ENCODE assay signal across 19 cellular contexts in the genomic region with DNA sequence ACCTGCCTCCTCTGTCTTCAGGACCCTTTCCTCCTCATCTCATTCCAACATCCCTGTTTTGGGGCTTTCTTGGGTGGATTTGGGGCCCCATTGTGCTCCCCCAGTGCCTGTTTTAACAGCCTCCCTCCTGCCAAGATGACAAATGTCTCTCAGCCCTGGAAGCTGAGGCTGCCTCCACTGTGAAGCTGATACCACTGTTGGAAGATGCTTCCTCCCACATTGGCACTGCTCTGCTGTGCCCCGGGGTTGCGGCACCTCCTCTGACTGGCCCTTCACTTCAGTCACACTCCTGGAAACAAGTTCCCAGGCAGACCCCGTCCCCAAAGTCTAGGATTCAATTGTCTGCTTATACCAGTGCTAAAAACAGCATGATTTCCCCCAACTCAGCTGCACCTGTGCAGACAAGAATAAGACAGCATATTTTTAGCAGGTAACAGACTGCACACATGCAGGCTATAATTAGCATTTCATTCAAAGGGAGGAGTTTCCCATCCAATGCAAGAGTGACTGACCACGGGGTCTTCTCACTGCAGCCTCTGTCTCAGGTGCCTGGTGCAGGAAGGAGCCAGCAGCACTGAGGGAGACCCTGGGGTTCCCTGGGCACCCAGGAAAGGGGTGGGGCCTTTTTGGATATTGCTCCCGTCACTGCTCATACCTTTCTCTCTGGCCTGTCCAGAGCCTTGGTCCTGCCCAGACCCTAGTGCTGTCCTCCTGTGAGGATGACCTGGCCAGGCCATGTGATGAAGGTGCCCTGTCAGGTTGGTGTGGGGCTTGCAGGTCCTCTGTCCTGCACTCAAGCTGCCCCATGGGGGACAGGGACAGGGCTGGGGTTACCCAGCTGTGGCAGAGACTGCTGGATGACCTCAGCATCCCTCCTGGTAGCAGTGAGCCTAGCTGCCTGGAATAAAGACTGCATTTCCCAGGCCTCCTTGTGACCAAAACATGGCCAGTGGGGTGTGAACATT. TPM values are rescaled to one million over a fixed set of nuclear protein-coding genes. Genes with fewer than 3 reads are reported as not detected.
A peak's percentile ranks its signal among the peaks of the same experiment; 100 is the strongest.
DNase-seq lines count a peak whose midpoint lies in the region; ATAC-seq, FAIRE-seq and TF ChIP-seq lines count a peak whose summit lies in the region.
"Had no signal": no experiment of that assay in that cellular context is flagged by ENCODE, and none has a peak within 500 bp of the region (broad histone marks: within the 10 kb centered on the region; RNA-seq: fewer than 3 reads in every experiment).

No MANE protein-coding gene starts in this region.

- H3K27me3 ChIP-seq in H1 (replicated peaks in 1 of 4; ENCODE audit: control insufficient read depth in 3 of 4, extremely low read depth in 1 of 4, insufficient read depth in 3 of 4, low read length in 3 of 4): peaks cover 0 to 3% (median under 1%) of the 10 kb centered on the region in 4 experiments; a peak in 1 of 7 replicates
- H3K27me3 ChIP-seq: Peyer's patch had no signal

- H3K4ac ChIP-seq in H1 (replicated peaks; ENCODE audit: insufficient read length, low read depth, low read length): peak overlapping the region; percentile 78

- no peak for TF ChIP-seq POLR2A in H1 (IDR thresholded peaks at IDR 0.05; ENCODE audit: control extremely low read depth in 1 of 2, low read depth in 2 of 2, low read length in 2 of 2)

- intact Hi-C loops in OCI-LY7 (cut with micrococcal nuclease; ENCODE audit: unreplicated experiment): loop anchor here (10.0 kb wide), 1 partner anchor 78 kb away; no protein-coding TSS in a partner anchor
- intact Hi-C loops in posterior vena cava (cut with DNase I): loop anchor here in 1 of 2 donors (10.0 kb wide), 2 partner anchors 78 to 1088 kb away; no protein-coding TSS in a partner anchor

- H3K9me3 Mint-ChIP-seq in activated naive CD8-positive, alpha-beta T cell treated with anti-CD3 and anti-CD28 coated beads, Interleukin-2, amount 50 U/mL, for 24 hours: no peaks in the 10 kb centered on the region
- peaks cover 5% of the 10 kb centered on the region for H3K9me3 Mint-ChIP-seq in activated naive CD8-positive, alpha-beta T cell treated with anti-CD3 and anti-CD28 coated beads for 36 hours
- H3K9me3 Mint-ChIP-seq: IgD-negative memory B cell had no signal

- POLR2A ChIA-PET in OCI-LY7 (lab: Charles Lee): no interaction called here
- POLR2A ChIA-PET in H1 (lab: Charles Lee; ENCODE audit: partially characterized antibody): no interaction called here

- H3K36me3 ChIP-seq in OCI-LY7 (ENCODE audit: insufficient read depth, low read length) (no peaks in the 10 kb centered on the region), H1 (ENCODE audit: control insufficient read depth in 2 of 4, insufficient read depth in 4 of 4, low read length in 3 of 4) (no peaks in the 10 kb centered on the region)
- H3K36me3 ChIP-seq: Peyer's patch had no signal

- no peak overlapping the region for H2AK5ac ChIP-seq in H1 (ENCODE audit: low read depth, low read length)

- TF ChIP-seq EP300 in H1 (IDR thresholded peaks at IDR 0.05; ENCODE audit: borderline replicate concordance in 1 of 2, low read depth in 2 of 2, low read length in 2 of 2): no peak

- no peak overlapping the region for H2BK5ac ChIP-seq in H1 (ENCODE audit: low read depth, low read length)

- H4K20me1 ChIP-seq in OCI-LY7 (ENCODE audit: insufficient read depth, low read length): no peaks in the 10 kb centered on the region
- H4K20me1 ChIP-seq in H1 (replicated peaks in 1 of 2; ENCODE audit: control insufficient read depth in 1 of 2, insufficient read depth in 2 of 2, low read length in 2 of 2): no peaks in the 10 kb centered on the region

- peak overlapping the region; percentile 25; the same call in 1 of the 2 replicates for H2BK15ac ChIP-seq in H1 (ENCODE audit: low read length)

- no peak overlapping the region for H3K23ac ChIP-seq in H1 (ENCODE audit: insufficient read length)

- H3K4me2 ChIP-seq in OCI-LY7 (ENCODE audit: low read length): peak overlapping the region; percentile 53
- no peak overlapping the region for H3K4me2 ChIP-seq in H1 (ENCODE audit: insufficient read depth in 1 of 2, low read depth in 2 of 2, low read length in 2 of 2)

- H3K4me3 Mint-ChIP-seq in activated naive CD8-positive, alpha-beta T cell treated with anti-CD3 and anti-CD28 coated beads, Interleukin-2, amount 50 U/mL, for 24 hours: no peak overlapping the region
- H3K4me3 Mint-ChIP-seq in activated naive CD8-positive, alpha-beta T cell treated with anti-CD3 and anti-CD28 coated beads for 36 hours: no peak overlapping the region
- H3K4me3 Mint-ChIP-seq: CD4-positive, CD25-positive, alpha-beta regulatory T cell; IgD-negative memory B cell had no signal

- ATAC-seq in activated naive CD8-positive, alpha-beta T cell treated with anti-CD3 and anti-CD28 coated beads, Interleukin-2, amount 50 U/mL, for 24 hours: peak; percentile 20
- ATAC-seq in GM21528 (IDR thresholded peaks at IDR 0.05; ENCODE audit: low FRiP score, unreplicated experiment) (no peak), HG03159 (IDR thresholded peaks at IDR 0.05; ENCODE audit: unreplicated experiment) (no peak)

- H3K79me1 ChIP-seq in H1 (ENCODE audit: low read depth, low read length): no peaks in the 10 kb centered on the region

- H2AFZ ChIP-seq in OCI-LY7 (ENCODE audit: low read length) (no peak overlapping the region; the same call in 1 of the 2 replicates), H1 (ENCODE audit: low read length) (no peak overlapping the region)

- 94% methylated on average over 5 of the region's 5 CpGs; no CpG with 5 or more reads in 1 of the 2 experiments for WGBS in H1 (ENCODE audit: extremely low coverage in 1 of 2, insufficient coverage in 1 of 2, insufficient read length in 1 of 2, insufficient replicate concordance in 2 of 2, low coverage in 1 of 2, low lambda C conversion rate in 2 of 2, missing lambda C conversion rate in 1 of 2), 2 experiments

- H3K27me3 Mint-ChIP-seq in activated naive CD8-positive, alpha-beta T cell treated with anti-CD3 and anti-CD28 coated beads, Interleukin-2, amount 50 U/mL, for 24 hours: peaks cover 17% of the 10 kb centered on the region
- peaks cover 13% of the 10 kb centered on the region for H3K27me3 Mint-ChIP-seq in activated naive CD8-positive, alpha-beta T cell treated with anti-CD3 and anti-CD28 coated beads for 36 hours

- H4K8ac ChIP-seq in H1 (ENCODE audit: extremely low read depth, insufficient read depth, low read length): no peak overlapping the region

- TF ChIP-seq CTCF in OCI-LY7 (conservative IDR thresholded peaks at IDR 0.05; ENCODE audit: low read length) (no peak), H1 (IDR thresholded peaks at IDR 0.05; ENCODE audit: control extremely low read depth in 1 of 3, insufficient read depth in 1 of 3, low read depth in 1 of 3, low read length in 3 of 3) (no peak)

- H3K9me3 ChIP-seq in OCI-LY7 (ENCODE audit: low read length): no peaks in the 10 kb centered on the region
- no peaks in the 10 kb centered on the region for H3K9me3 ChIP-seq in H1 (ENCODE audit: insufficient read depth in 2 of 2, low read depth in 1 of 2, low read length in 1 of 2)
- H3K9me3 ChIP-seq: Peyer's patch had no signal

- no peak overlapping the region for H2BK20ac ChIP-seq in H1 (ENCODE audit: low read length)

- H3K79me2 ChIP-seq in OCI-LY7 (ENCODE audit: insufficient read depth, low read depth, low read length) (no peaks in the 10 kb centered on the region), H1 (ENCODE audit: control insufficient read depth in 1 of 2, insufficient read depth in 2 of 2, low read length in 2 of 2) (no peaks in the 10 kb centered on the region)

- no TSS peak for BruUV-seq in OCI-LY7 (replicated peaks; lab: Mats Ljungman, UMichigan)

- no peak for FAIRE-seq in H1 (lab: Jason Lieb, UNC)
- FAIRE-seq: A204.1, GM12891, GM19239 had no signal

- CTCF ChIA-PET in OCI-LY7 (lab: Charles Lee; ENCODE audit: unreplicated experiment) (no interaction called here), H1 (lab: Charles Lee; ENCODE audit: partially characterized antibody) (interaction anchor here (1.4 to 1.5 kb wide), 2 partner anchors 34 to 38 kb away, joined by 3 read pairs; no protein-coding TSS in a partner anchor)

- H3K27ac Mint-ChIP-seq in activated naive CD8-positive, alpha-beta T cell treated with anti-CD3 and anti-CD28 coated beads, Interleukin-2, amount 50 U/mL, for 24 hours: no peak overlapping the region
- H3K27ac Mint-ChIP-seq in activated naive CD8-positive, alpha-beta T cell treated with anti-CD3 and anti-CD28 coated beads for 36 hours: no peak overlapping the region
- H3K27ac Mint-ChIP-seq: IgD-negative memory B cell had no signal

- no peak overlapping the region for H3K27ac ChIP-seq in OCI-LY7 (ENCODE audit: low read depth, low read length, poor library complexity, severe bottlenecking)
- H3K27ac ChIP-seq in H1 (ENCODE audit: low read depth, low read length): no peak overlapping the region
- H3K27ac ChIP-seq: Peyer's patch had no signal

- peak overlapping the region; percentile 14 for H3K4me3 ChIP-seq in OCI-LY7 (ENCODE audit: low read depth, low read length, poor library complexity, severe bottlenecking)
- no peak overlapping the region for H3K4me3 ChIP-seq in H1 (ENCODE audit: extremely low read depth in 1 of 4, insufficient read depth in 2 of 4, low read depth in 3 of 4, low read length in 4 of 4)
- H3K4me3 ChIP-seq: Peyer's patch had no signal

- H3K9ac ChIP-seq in H1 (replicated peaks in 1 of 4; ENCODE audit: extremely low read depth in 1 of 4, low read depth in 3 of 4, low read length in 3 of 4): no peak overlapping the region

- no peak overlapping the region for H4K5ac ChIP-seq in H1 (ENCODE audit: insufficient read length, low read depth, low read length)

- H3K4me1 Mint-ChIP-seq in activated naive CD8-positive, alpha-beta T cell treated with anti-CD3 and anti-CD28 coated beads, Interleukin-2, amount 50 U/mL, for 24 hours: no peaks in the 10 kb centered on the region
- H3K4me1 Mint-ChIP-seq in activated naive CD8-positive, alpha-beta T cell treated with anti-CD3 and anti-CD28 coated beads for 36 hours: no peaks in the 10 kb centered on the region

- H2BK120ac ChIP-seq in H1 (replicated peaks; ENCODE audit: low read depth, low read length): no peak overlapping the region

- no peak overlapping the region for H2BK12ac ChIP-seq in H1 (ENCODE audit: low read depth, low read length)

- DNase-seq in activated naive CD8-positive, alpha-beta T cell treated with anti-CD3 and anti-CD28 coated beads, Interleukin-2, amount 50 U/mL, for 24 hours: no peak
- DNase-seq in activated naive CD8-positive, alpha-beta T cell treated with anti-CD3 and anti-CD28 coated beads for 36 hours: no peak
- peak; percentile 60 for DNase-seq in OCI-LY7 (ENCODE audit: low spot score)
- DNase-seq in H1 (ENCODE audit: low read depth in 1 of 2, low spot score in 2 of 2): no peak
- peak; percentile 56 for DNase-seq in posterior vena cava (ENCODE audit: low spot score)
- DNase-seq in stimulated activated CD8-positive, alpha-beta memory T cell treated with anti-CD3 and anti-CD28 coated beads, Interleukin-4, amount 100 ng/mL, for 48 hours: no peak
- DNase-seq: CD4-positive, CD25-positive, alpha-beta regulatory T cell; HCEC 1CT; MV-4-11; NCI-H1417 treated with DMSO at 0.1 percent for 48 hours; NCI-H2029; NCI-H524 treated with DMSO at 0.1 percent for 48 hours had no signal

- no peak overlapping the region for H4K91ac ChIP-seq in H1 (replicated peaks; ENCODE audit: insufficient read length, low read length)

- no peaks in the 10 kb centered on the region for H3K36me3 Mint-ChIP-seq in activated naive CD8-positive, alpha-beta T cell treated with anti-CD3 and anti-CD28 coated beads, Interleukin-2, amount 50 U/mL, for 24 hours (ENCODE audit: low read depth)
- H3K36me3 Mint-ChIP-seq in activated naive CD8-positive, alpha-beta T cell treated with anti-CD3 and anti-CD28 coated beads for 36 hours: no peaks in the 10 kb centered on the region
- H3K36me3 Mint-ChIP-seq: CD4-positive, CD25-positive, alpha-beta regulatory T cell had no signal

- H3K23me2 ChIP-seq in H1 (ENCODE audit: low read depth, low read length): no peaks in the 10 kb centered on the region

- no peak for TF ChIP-seq RAD21 in H1 (IDR thresholded peaks at IDR 0.05 in 1 of 2, conservative IDR thresholded peaks at IDR 0.05 in 1 of 2; ENCODE audit: low read depth in 2 of 2, low read length in 2 of 2)

- H3K14ac ChIP-seq in H1 (ENCODE audit: insufficient read length): no peak overlapping the region

- no peak overlapping the region for H3K56ac ChIP-seq in H1 (replicated peaks; ENCODE audit: insufficient read length, low read depth, low read length)

- H3K4me1 ChIP-seq in OCI-LY7 (ENCODE audit: insufficient read depth, low read length, poor library complexity, severe bottlenecking) (peaks cover 32% of the 10 kb centered on the region), H1 (replicated peaks in 1 of 4; ENCODE audit: control insufficient read depth in 3 of 4, insufficient read depth in 4 of 4, low read length in 3 of 4) (peaks cover 0 to 3% (median 1%) of the 10 kb centered on the region in 4 experiments; a peak in 2 of 7 replicates)
- H3K4me1 ChIP-seq: Peyer's patch had no signal

- H3K18ac ChIP-seq in H1 (ENCODE audit: extremely low read depth, low read length): no peak overlapping the region

- H3K9me2 ChIP-seq in OCI-LY7 (ENCODE audit: insufficient read depth, low read length): no peaks in the 10 kb centered on the region

RNA-seq across cellular contexts. Expression of a gene that starts 31.5 kb away (rescaled TPM):
- total RNA-seq in activated naive CD8-positive, alpha-beta T cell treated with anti-CD3 and anti-CD28 coated beads for 36 hours: under 1 TPM; 0.76 to 0.88 TPM
- 0.03 TPM in 1 of 2 replicates, not detected in the other for total RNA-seq in OCI-LY7 (2014; rRNA removed; shearing (Covaris generic))
- total RNA-seq in OCI-LY7 (2022) (0.51 TPM in 1 of 2 replicates, not detected in the other), posterior vena cava (100 to 1,000 TPM in 1 of 2 donors, 10 to 100 TPM in 1; 89.4 to 141 TPM)
- total RNA-seq in H1 (2021; fragmentation: NEBNext Ultra II Directional; extraction: Animal tissue kit (Norgen Biotek cat#: 25700)): 27.1 and 28.2 TPM in 2 replicates
- polyA plus RNA-seq in H1 (2011; rRNA removed): 15.7 and 29.0 TPM in 2 replicates
- polyA plus RNA-seq in H1 (2011; cell fraction: cytosol; rRNA removed): 11.1 TPM
- 33.9 TPM for polyA plus RNA-seq in H1 (2011; cell fraction: nucleus; rRNA removed)
- polyA plus RNA-seq in H1 (2012, experiment 1 of 2): 23.8 to 30.2 TPM (median 28.1 TPM) in 4 replicates
- 12.7 TPM for polyA plus RNA-seq in H1 (2012, experiment 2 of 2)
- 37.3 TPM for polyA plus RNA-seq in H1 (2013, experiment 1 of 2)
- polyA plus RNA-seq in H1 (2013, experiment 2 of 2): 40.1 TPM
- polyA minus RNA-seq in H1 (2011; rRNA and poly(A)+ RNA removed): 14.7 and 19.0 TPM in 2 replicates
- polyA minus RNA-seq in H1 (2011; cell fraction: cytosol; rRNA and poly(A)+ RNA removed): 18.0 TPM
- polyA minus RNA-seq in H1 (2011; cell fraction: nucleus; rRNA and poly(A)+ RNA removed): 26.7 TPM
- total RNA-seq: CD4-positive, CD25-positive, alpha-beta regulatory T cell had no signal

Comparison
In these comparisons a context has a peak if more than half of its experiments do, and no peak if none do; other contexts are left out.
1. DNase-seq: peak in OCI-LY7 (single experiment) and posterior vena cava (single experiment); none in activated naive CD8-positive, alpha-beta T cell treated with anti-CD3 and anti-CD28 coated beads, Interleukin-2, amount 50 U/mL, for 24 hours (single experiment), activated naive CD8-positive, alpha-beta T cell treated with anti-CD3 and anti-CD28 coated beads for 36 hours (single experiment), H1 (0 of 2) and stimulated activated CD8-positive, alpha-beta memory T cell treated with anti-CD3 and anti-CD28 coated beads, Interleukin-4, amount 100 ng/mL, for 48 hours (single experiment).
2. RNA of a gene that starts 31.5 kb away (total RNA-seq): 89.4 to 141 TPM in posterior vena cava and 27.1 to 28.2 TPM in H1; 0.76 to 0.88 TPM in activated naive CD8-positive, alpha-beta T cell treated with anti-CD3 and anti-CD28 coated beads for 36 hours and 0.03 to 0.51 TPM in OCI-LY7; every median in the first group is over 10 times any median in the second.